9 cellular contexts compared by ENCODE assay signal in genomic region chr1:111223126-111223443, GRCh38. TPM values are rescaled to one million over a fixed set of nuclear protein-coding genes. Genes with fewer than 3 reads are reported as not detected.
A peak's percentile ranks its signal among the peaks of the same experiment; 100 is the strongest.
DNase-seq lines count a peak whose midpoint lies in the region; ATAC-seq, FAIRE-seq and TF ChIP-seq lines count a peak whose summit lies in the region.
"Had no signal": no experiment of that assay in that cellular context is flagged by ENCODE, and none has a peak within 500 bp of the region (broad histone marks: within the 10 kb centered on the region; RNA-seq: fewer than 3 reads in every experiment).

No MANE protein-coding gene starts in this region.

- peaks cover 9% of the 10 kb centered on the region for H3K4me1 ChIP-seq in RWPE2 (ENCODE audit: insufficient read depth, poor library complexity, severe bottlenecking)

- no peaks in the 10 kb centered on the region for H3K36me3 ChIP-seq in RWPE2 (ENCODE audit: low read depth)

- no peak for DNase-seq in activated T-cell treated with anti-CD3 and anti-CD28 coated beads, Interleukin-2, amount 50 U/mL, for 4 hours
- DNase-seq in activated T-cell treated with anti-CD3 and anti-CD28 coated beads for 4 hours = no peak
- no peak for DNase-seq in RWPE2 (ENCODE audit: low spot score)
- peak; percentile 34 for DNase-seq in ecto neural progenitor cell (ENCODE audit: low spot score)
- DNase-seq in stimulated activated naive CD8-positive, alpha-beta T cell treated with anti-CD3 and anti-CD28 coated beads, Interleukin-15, amount 100 ng/mL, for 72 hours = no peak
- no peak for DNase-seq in NCI-H510A treated with DMSO at 0.1 percent for 48 hours (lab: John Stamatoyannopoulos, UW)
- DNase-seq in GM20000 (ENCODE audit: low spot score) = no peak
- DNase-seq in GM19239 (ENCODE audit: insufficient read length, low spot score) = no peak

- no peak for FAIRE-seq in GM19239 (lab: Jason Lieb, UNC)

- H3K27ac Mint-ChIP-seq in stimulated activated naive CD8-positive, alpha-beta T cell treated with anti-CD3 and anti-CD28 coated beads, Interleukin-15, amount 100 ng/mL, for 72 hours = peak overlapping the region in 1 of 2 donors; percentile 97

- H3K4me3 ChIP-seq in RWPE2 (ENCODE audit: severe bottlenecking) = no peak overlapping the region
- H3K4me3 ChIP-seq: GM23248 had no signal

- peak overlapping the region; percentile 35 for H3K4me3 Mint-ChIP-seq in activated T-cell treated with anti-CD3 and anti-CD28 coated beads, Interleukin-2, amount 50 U/mL, for 4 hours
- peak overlapping the region; percentile 89 to 92 for H3K4me3 Mint-ChIP-seq in stimulated activated naive CD8-positive, alpha-beta T cell treated with anti-CD3 and anti-CD28 coated beads, Interleukin-15, amount 100 ng/mL, for 72 hours

- H3K27me3 ChIP-seq in RWPE2 (ENCODE audit: insufficient read depth, poor library complexity, severe bottlenecking) = no peaks in the 10 kb centered on the region

- no peaks in the 10 kb centered on the region for H3K27me3 Mint-ChIP-seq in activated T-cell treated with anti-CD3 and anti-CD28 coated beads, Interleukin-2, amount 50 U/mL, for 4 hours (ENCODE audit: low read depth)
- no peaks in the 10 kb centered on the region for H3K27me3 Mint-ChIP-seq in stimulated activated naive CD8-positive, alpha-beta T cell treated with anti-CD3 and anti-CD28 coated beads, Interleukin-15, amount 100 ng/mL, for 72 hours

- no peak for ATAC-seq in activated T-cell treated with anti-CD3 and anti-CD28 coated beads, Interleukin-2, amount 50 U/mL, for 4 hours
- ATAC-seq in RWPE2 (ENCODE audit: low read depth) = no peak
- no peak for ATAC-seq in stimulated activated naive CD8-positive, alpha-beta T cell treated with anti-CD3 and anti-CD28 coated beads, Interleukin-15, amount 100 ng/mL, for 72 hours

- H3K9me3 Mint-ChIP-seq in activated T-cell treated with anti-CD3 and anti-CD28 coated beads, Interleukin-2, amount 50 U/mL, for 4 hours = peaks cover 7% of the 10 kb centered on the region
- H3K9me3 Mint-ChIP-seq in stimulated activated naive CD8-positive, alpha-beta T cell treated with anti-CD3 and anti-CD28 coated beads, Interleukin-15, amount 100 ng/mL, for 72 hours = peaks cover 3% of the 10 kb centered on the region in 2 donors

- H3K27ac ChIP-seq in RWPE2 (ENCODE audit: poor library complexity, severe bottlenecking) = no peak overlapping the region
- H3K27ac ChIP-seq: GM23248 had no signal

- no peaks in the 10 kb centered on the region for H3K9me3 ChIP-seq in RWPE2 (ENCODE audit: severe bottlenecking)

- TF ChIP-seq CTCF in RWPE2 (IDR thresholded peaks at IDR 0.05; ENCODE audit: poor library complexity, severe bottlenecking) (peak; percentile 76), GM20000 (IDR thresholded peaks at IDR 0.05; ENCODE audit: extremely low read depth, missing control alignments) (no peak)

- H3K36me3 Mint-ChIP-seq in activated T-cell treated with anti-CD3 and anti-CD28 coated beads, Interleukin-2, amount 50 U/mL, for 4 hours (ENCODE audit: insufficient read depth) = peaks cover 3% of the 10 kb centered on the region

- H3K4me1 Mint-ChIP-seq in activated T-cell treated with anti-CD3 and anti-CD28 coated beads, Interleukin-2, amount 50 U/mL, for 4 hours (ENCODE audit: low read depth) = peaks cover 93% of the 10 kb centered on the region
- H3K4me1 Mint-ChIP-seq in stimulated activated naive CD8-positive, alpha-beta T cell treated with anti-CD3 and anti-CD28 coated beads, Interleukin-15, amount 100 ng/mL, for 72 hours = peaks cover 100% of the 10 kb centered on the region

RNA-seq across cellular contexts. Expression of gene CHI3L2, which starts 4.4 kb away (rescaled TPM):
- 1 to 10 TPM; 1.2 to 2.3 (median 1.8) TPM for total RNA-seq in activated T-cell treated with anti-CD3 and anti-CD28 coated beads, Interleukin-2, amount 50 U/mL, for 4 hours
- total RNA-seq: GM23248 had no signal

RNA-seq across cellular contexts. Expression of gene DENND2D, which starts 22.6 kb away (rescaled TPM):
- 100 to 1,000 TPM; 127 to 158 (median 134) TPM for total RNA-seq in activated T-cell treated with anti-CD3 and anti-CD28 coated beads, Interleukin-2, amount 50 U/mL, for 4 hours
